In the genomic region with DNA sequence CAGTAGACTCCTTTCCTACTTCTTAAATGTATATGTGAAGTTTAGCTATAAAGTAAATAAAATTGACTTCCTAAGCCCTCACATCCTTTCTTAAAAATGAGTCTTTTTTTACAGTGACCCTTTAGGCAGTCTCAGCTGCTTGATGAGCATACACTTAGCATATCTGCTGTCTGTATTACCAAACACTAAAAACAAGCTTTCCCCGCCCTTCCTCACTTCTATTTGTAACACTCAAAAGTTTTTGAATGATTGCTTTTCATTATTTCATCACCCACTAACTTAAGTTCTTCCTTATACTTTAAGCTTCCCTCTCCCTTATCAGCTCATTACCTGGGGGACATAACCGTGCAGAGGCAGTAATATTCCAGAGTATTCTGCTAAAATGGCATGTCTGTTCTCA, we compare ENCODE assay signal across 16 cellular contexts.
"Had no signal": no experiment of that assay in that cellular context is flagged by ENCODE, and none has a peak within 500 bp of the region (broad histone marks: within the 10 kb centered on the region; RNA-seq: fewer than 3 reads in every experiment).

No MANE protein-coding gene starts in this region.

- H3K4me3 Mint-ChIP-seq: activated naive CD8-positive, alpha-beta T cell treated with anti-CD3 and anti-CD28 coated beads for 36 hours; immature natural killer cell; mesothelial cell of epicardium; stimulated activated effector memory CD8-positive, alpha-beta T cell treated with anti-CD3 and anti-CD28 coated beads, Interleukin-12 subunit alpha, Interleukin-12 subunit beta, amount 100 ng/mL, for 72 hours had no signal

- ATAC-seq: stimulated activated effector memory CD8-positive, alpha-beta T cell treated with anti-CD3 and anti-CD28 coated beads, Interleukin-12 subunit alpha, Interleukin-12 subunit beta, amount 100 ng/mL, for 72 hours had no signal

- H3K4me3 ChIP-seq: colonic mucosa, transverse colon had no signal

- H3K36me3 Mint-ChIP-seq: activated naive CD8-positive, alpha-beta T cell treated with anti-CD3 and anti-CD28 coated beads for 36 hours; immature natural killer cell; stimulated activated effector memory CD8-positive, alpha-beta T cell treated with anti-CD3 and anti-CD28 coated beads, Interleukin-12 subunit alpha, Interleukin-12 subunit beta, amount 100 ng/mL, for 72 hours had no signal

- DNase-seq: activated CD4-positive, alpha-beta T cell treated with anti-CD3 and anti-CD28 coated beads, Interleukin-2, amount 50 U/mL, for 4 hours; activated CD4-positive, CD25-positive, alpha-beta regulatory T cell treated with anti-CD3 and anti-CD28 coated beads, Interleukin-2, amount 50 U/mL, for 72 hours; activated gamma-delta T cell treated with Interleukin-2 at 50 U/mL for 16 hours; activated naive CD8-positive, alpha-beta T cell treated with anti-CD3 and anti-CD28 coated beads for 36 hours; activated T-cell treated with anti-CD3 and anti-CD28 coated beads, Interleukin-2, amount 50 U/mL, for 48 hours; aorta; colonic mucosa; effector memory CD4-positive, alpha-beta T cell; immature natural killer cell; SIG-M5; small intestine; transverse colon had no signal

- H3K27me3 ChIP-seq: colonic mucosa, transverse colon had no signal

- H3K9me3 ChIP-seq: colonic mucosa, transverse colon had no signal

- H3K36me3 ChIP-seq: colonic mucosa had no signal

- H3K27ac ChIP-seq: colonic mucosa, epithelial cell of prostate, transverse colon had no signal

- H3K4me1 Mint-ChIP-seq: activated naive CD8-positive, alpha-beta T cell treated with anti-CD3 and anti-CD28 coated beads for 36 hours; immature natural killer cell; stimulated activated effector memory CD8-positive, alpha-beta T cell treated with anti-CD3 and anti-CD28 coated beads, Interleukin-12 subunit alpha, Interleukin-12 subunit beta, amount 100 ng/mL, for 72 hours had no signal

- H3K9me3 Mint-ChIP-seq: activated naive CD8-positive, alpha-beta T cell treated with anti-CD3 and anti-CD28 coated beads for 36 hours; immature natural killer cell; stimulated activated effector memory CD8-positive, alpha-beta T cell treated with anti-CD3 and anti-CD28 coated beads, Interleukin-12 subunit alpha, Interleukin-12 subunit beta, amount 100 ng/mL, for 72 hours had no signal

- FAIRE-seq: bronchial epithelial cell, small intestine had no signal

- H3K27me3 Mint-ChIP-seq: activated naive CD8-positive, alpha-beta T cell treated with anti-CD3 and anti-CD28 coated beads for 36 hours had no signal

- H3K27ac Mint-ChIP-seq: activated naive CD8-positive, alpha-beta T cell treated with anti-CD3 and anti-CD28 coated beads for 36 hours; immature natural killer cell; mesothelial cell of epicardium; stimulated activated effector memory CD8-positive, alpha-beta T cell treated with anti-CD3 and anti-CD28 coated beads, Interleukin-12 subunit alpha, Interleukin-12 subunit beta, amount 100 ng/mL, for 72 hours had no signal

- H3K4me1 ChIP-seq: colonic mucosa, transverse colon had no signal
